Comparison of ENCODE assay signal across 12 cellular contexts in the genomic region with DNA sequence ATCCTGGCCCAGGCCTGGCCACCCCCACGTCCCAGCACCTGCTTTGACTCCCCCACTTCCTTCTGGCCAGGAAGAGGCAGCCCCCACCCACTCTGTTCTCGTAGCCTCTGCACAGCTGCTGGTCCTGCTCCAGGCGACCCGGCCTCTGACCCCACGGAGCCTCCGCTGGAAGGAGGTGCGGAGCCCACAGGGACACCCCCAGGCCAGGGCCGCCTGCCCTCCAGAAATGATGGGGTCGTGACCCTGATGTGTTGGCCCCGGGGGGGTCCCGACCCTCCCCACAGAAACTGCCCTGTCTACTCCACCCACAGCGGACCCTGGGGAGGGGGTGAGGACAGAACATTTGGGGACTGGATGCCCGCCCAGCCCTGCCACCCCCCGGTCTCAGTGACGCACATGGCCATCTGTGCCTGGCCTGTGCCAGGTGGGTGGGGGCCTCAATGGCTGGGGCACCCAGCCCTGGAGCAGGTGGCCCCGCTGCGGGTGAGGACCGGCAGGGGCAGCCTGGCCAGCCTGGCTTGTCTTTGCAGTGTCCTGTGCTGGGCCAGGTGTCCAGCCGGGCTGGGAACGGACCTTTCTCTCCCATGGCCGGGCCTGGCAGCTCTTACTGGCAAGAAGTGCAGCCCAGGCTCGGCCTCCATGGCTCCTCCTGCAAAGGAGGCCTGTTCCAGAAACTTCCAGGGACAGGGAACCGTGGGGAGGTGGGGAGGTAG.
DNase-seq lines count a peak whose midpoint lies in the region; ATAC-seq and TF ChIP-seq lines count a peak whose summit lies in the region.
"Had no signal": no experiment of that assay in that cellular context is flagged by ENCODE, and none has a peak within 500 bp of the region (broad histone marks: within the 10 kb centered on the region; RNA-seq: fewer than 3 reads in every experiment).

No MANE protein-coding gene starts in this region.

- H3K36me3 ChIP-seq in heart left ventricle (peaks cover 0 to 20% (median 16%) of the 10 kb centered on the region in 9 donors), rectal smooth muscle tissue (ENCODE audit: control insufficient read depth, insufficient read depth, low read length) (peaks cover 13% of the 10 kb centered on the region)

- intact Hi-C loops in heart left ventricle (cut with DNase I), result loop anchor here in 7 of 10 donors (5.0 to 10.0 kb wide), 7 partner anchors 35 to 118 kb away; a partner anchor contains a TSS

- H3K27me3 ChIP-seq in heart left ventricle (no peaks in the 10 kb centered on the region), rectal smooth muscle tissue (ENCODE audit: control insufficient read depth, insufficient read depth, low read length) (no peaks in the 10 kb centered on the region)

- H3K27ac ChIP-seq in heart left ventricle (peak overlapping the region; percentile 71 to 95 (median 88)), rectal smooth muscle tissue (ENCODE audit: low read depth, low read length) (peak overlapping the region; percentile 87)

- no peak for TF ChIP-seq POLR2A in heart left ventricle (IDR thresholded peaks at IDR 0.05)

- DNase-seq in Ammon's horn (ENCODE audit: low spot score) (peak; percentile 40), NCI-H446 treated with DMSO at 0.1 percent for 48 hours (lab: John Stamatoyannopoulos, UW) (peak; percentile 60), heart left ventricle (no peak), GM03348 (ENCODE audit: low spot score) (no peak), SIG-M5 treated with dmso at 0.1 percent for 504 hours (lab: John Stamatoyannopoulos, UW; ENCODE audit: unreplicated experiment) (no peak)
- DNase-seq in activated CD4-positive, CD25-positive, alpha-beta regulatory T cell treated with anti-CD3 and anti-CD28 coated beads, Interleukin-2, amount 50 U/mL, for 72 hours, result no peak
- DNase-seq: H9; NCI-H526; stimulated activated CD8-positive, alpha-beta memory T cell treated with anti-CD3 and anti-CD28 coated beads, Interleukin-4, amount 100 ng/mL, for 48 hours had no signal

- H3K9ac ChIP-seq in rectal smooth muscle tissue (ENCODE audit: low read length), result no peak overlapping the region

- ATAC-seq in heart left ventricle, result peak; percentile 2 to 8 (median 4)
- ATAC-seq in HG03025 (IDR thresholded peaks at IDR 0.05; ENCODE audit: low FRiP score, unreplicated experiment), result no peak
- ATAC-seq: activated T-helper 17 cell treated with anti-CD3 and anti-CD28 coated beads, Interleukin-2, amount 50 U/mL, for 72 hours had no signal

- WGBS in heart left ventricle, 4 donors, result 47 to 72% (median 53%) methylated on average over 14 to 23 of the region's 23 CpGs

- no peaks in the 10 kb centered on the region for H3K9me3 ChIP-seq in heart left ventricle

- peaks cover 0 to 67% (median 51%) of the 10 kb centered on the region in 12 donors for H3K4me1 ChIP-seq in heart left ventricle
- peaks cover 28% of the 10 kb centered on the region for H3K4me1 ChIP-seq in rectal smooth muscle tissue (ENCODE audit: control insufficient read depth, insufficient read depth, low read length)

- no peak for TF ChIP-seq CTCF in heart left ventricle (IDR thresholded peaks at IDR 0.05)

- H3K4me3 ChIP-seq in heart left ventricle (no peak overlapping the region), rectal smooth muscle tissue (ENCODE audit: low read length) (no peak overlapping the region)

Comparison
In these comparisons a context has a peak if more than half of its experiments do, and no peak if none do; other contexts are left out.
1. DNase-seq: peak in Ammon's horn (single experiment) and NCI-H446 treated with DMSO at 0.1 percent for 48 hours (single experiment); none in heart left ventricle (0 of 5), GM03348 (single experiment), activated CD4-positive, CD25-positive, alpha-beta regulatory T cell treated with anti-CD3 and anti-CD28 coated beads, Interleukin-2, amount 50 U/mL, for 72 hours (single experiment) and SIG-M5 treated with dmso at 0.1 percent for 504 hours (single experiment).